Comparison of ENCODE assay signal across 7 cellular contexts in genomic region chr7:75914655-75915415, GRCh38.
DNase-seq lines count a peak whose midpoint lies in the region; ATAC-seq and TF ChIP-seq lines count a peak whose summit lies in the region.

TSS of gene POR (plus strand) at chr7:75915155. CDS start at chr7:75954002, 38,847 bp downstream.

- peak; percentile 44 for DNase-seq in NCI-H2029 (lab: John Stamatoyannopoulos, UW)
- DNase-seq in T-helper 9 cell: peak; percentile 98
- peak; percentile 68 for DNase-seq in astrocyte of the cerebellum (ENCODE audit: low read depth)
- DNase-seq in hepatic stellate cell (ENCODE audit: low spot score): peak; percentile 92
- DNase-seq in retina: peak; percentile 99

- in situ Hi-C loops in astrocyte of the cerebellum (cut with HindIII; ENCODE audit: low sequenced_read_pairs): no loop called here

- peak within 1 kb of the TSS; percentile 91 for H3K4me3 ChIP-seq in astrocyte of the cerebellum (ENCODE audit: low read depth, low read length)

- TF ChIP-seq CTCF in astrocyte of the cerebellum (IDR thresholded peaks at IDR 0.05; ENCODE audit: low read depth, low read length, missing control alignments): no peak

- ATAC-seq in GM18508 (IDR thresholded peaks at IDR 0.05; ENCODE audit: insufficient read depth, unreplicated experiment) (peak; percentile 74), HG02973 (IDR thresholded peaks at IDR 0.05; ENCODE audit: unreplicated experiment) (peak; percentile 77)

Comparison
In these comparisons a context has a peak if more than half of its experiments do, and no peak if none do; other contexts are left out.
1. Peak in every context shown above with its lines: DNase-seq, ATAC-seq and H3K4me3 ChIP-seq.
2. DNase-seq: peak in every context shown above with its lines; median percentile 99 in retina; 98 in T-helper 9 cell; 92 in hepatic stellate cell; 68 in astrocyte of the cerebellum; 44 in NCI-H2029.